In genomic region chr1:83882906-83883305, GRCh38 we compare ENCODE assay signal across 8 cellular contexts.
DNase-seq lines count a peak whose midpoint lies in the region; ATAC-seq and TF ChIP-seq lines count a peak whose summit lies in the region.

No MANE protein-coding gene starts in this region.

- intact Hi-C loops in CD4-positive, alpha-beta T cell (cut with DNase I, micrococcal nuclease): no loop called here

- no peaks in the 10 kb centered on the region for H3K27me3 ChIP-seq in MM.1S (replicated peaks; ENCODE audit: insufficient read depth, low read length)
- H3K27me3 ChIP-seq in CD4-positive, alpha-beta T cell (ENCODE audit: control insufficient read depth, insufficient read depth, low read length): no peaks in the 10 kb centered on the region

- H3K9ac ChIP-seq in MM.1S (ENCODE audit: low read length): no peak overlapping the region

- ATAC-seq in CD4-positive, alpha-beta T cell (ENCODE audit: poor library complexity): no peak

- H3K9me3 ChIP-seq in MM.1S (replicated peaks; ENCODE audit: insufficient read depth, low read length): no peaks in the 10 kb centered on the region
- no peaks in the 10 kb centered on the region for H3K9me3 ChIP-seq in CD4-positive, alpha-beta T cell (ENCODE audit: control insufficient read depth, low read length)

- H3F3A ChIP-seq in MM.1S (ENCODE audit: insufficient read depth, low read length): no peaks in the 10 kb centered on the region

- H3K9me3 Mint-ChIP-seq in CD4-positive, alpha-beta T cell: no peaks in the 10 kb centered on the region

- peak; percentile 90 for DNase-seq in DMS153 treated with DMSO at 0.1 percent for 48 hours (lab: John Stamatoyannopoulos, UW; ENCODE audit: unreplicated experiment)
- peak; percentile 10 for DNase-seq in HPDE6-E6E7 (ENCODE audit: extremely low spot score)
- peak; percentile 78 for DNase-seq in SHP77 treated with DMSO at 0.1 percent for 48 hours (lab: John Stamatoyannopoulos, UW)
- peak; percentile 17 for DNase-seq in kidney glomerular epithelial cell (lab: John Stamatoyannopoulos, UW)
- DNase-seq in activated naive CD4-positive, alpha-beta T cell treated with Interleukin-2 at 50 U/mL for 16 hours: no peak
- DNase-seq in cortex of kidney (lab: John Stamatoyannopoulos, UW): no peak
- DNase-seq in MM.1S: no peak
- DNase-seq in CD4-positive, alpha-beta T cell: no peak

- H3K4me1 ChIP-seq in MM.1S (ENCODE audit: low read length): no peaks in the 10 kb centered on the region

- no peaks in the 10 kb centered on the region for H3K79me2 ChIP-seq in MM.1S (ENCODE audit: low read length)

- no peak overlapping the region for H3K4me2 ChIP-seq in MM.1S (ENCODE audit: low read depth, low read length)

- H3K36me3 ChIP-seq in MM.1S (replicated peaks; ENCODE audit: insufficient read depth, low read length): no peaks in the 10 kb centered on the region

- no peak overlapping the region for H3K4me3 Mint-ChIP-seq in CD4-positive, alpha-beta T cell

- TF ChIP-seq CTCF in MM.1S (IDR thresholded peaks at IDR 0.05; ENCODE audit: low read length): no peak
- TF ChIP-seq CTCF in CD4-positive, alpha-beta T cell (IDR thresholded peaks at IDR 0.05): no peak

- no peak overlapping the region for H3K27ac ChIP-seq in MM.1S (ENCODE audit: low read length)
- no peak overlapping the region for H3K27ac ChIP-seq in CD4-positive, alpha-beta T cell (ENCODE audit: low read depth, low read length)

- H3K9me2 ChIP-seq in MM.1S (replicated peaks; ENCODE audit: insufficient read depth, low read length): no peaks in the 10 kb centered on the region

- peaks cover 8% of the 10 kb centered on the region for H3K27me3 Mint-ChIP-seq in CD4-positive, alpha-beta T cell

- CTCF ChIA-PET in CD4-positive, alpha-beta T cell (lab: Charles Lee): no interaction called here

- no peak overlapping the region for H3K27ac Mint-ChIP-seq in CD4-positive, alpha-beta T cell

- H3K4me1 Mint-ChIP-seq in CD4-positive, alpha-beta T cell (ENCODE audit: low read depth): no peaks in the 10 kb centered on the region

- H4K20me1 ChIP-seq in MM.1S (ENCODE audit: insufficient read depth, low read length): no peaks in the 10 kb centered on the region

- POLR2A ChIA-PET in CD4-positive, alpha-beta T cell (lab: Charles Lee): no interaction called here

- no peaks in the 10 kb centered on the region for H3K36me3 Mint-ChIP-seq in CD4-positive, alpha-beta T cell (ENCODE audit: low read depth)

- H3K4me3 ChIP-seq in MM.1S (ENCODE audit: low read length): no peak overlapping the region

- no peak overlapping the region for H2AFZ ChIP-seq in MM.1S (ENCODE audit: low read length)

Comparison
In these comparisons a context has a peak if more than half of its experiments do, and no peak if none do; other contexts are left out.
1. DNase-seq: peak in DMS153 treated with DMSO at 0.1 percent for 48 hours (single experiment), HPDE6-E6E7 (single experiment), SHP77 treated with DMSO at 0.1 percent for 48 hours (single experiment) and kidney glomerular epithelial cell (single experiment); none in activated naive CD4-positive, alpha-beta T cell treated with Interleukin-2 at 50 U/mL for 16 hours (single experiment), cortex of kidney (single experiment), MM.1S (single experiment) and CD4-positive, alpha-beta T cell (0 of 10).